In genomic region chr17:81237591-81238489, GRCh38 we compare ENCODE assay signal across 7 cellular contexts. TPM values are rescaled to one million over a fixed set of nuclear protein-coding genes. Genes with fewer than 3 reads are reported as not detected.
DNase-seq lines count a peak whose midpoint lies in the region; ATAC-seq, FAIRE-seq and TF ChIP-seq lines count a peak whose summit lies in the region.

No MANE protein-coding gene starts in this region.

- no peaks in the 10 kb centered on the region; the same call in 2 of the 3 replicates for H3K9me3 Mint-ChIP-seq in GM23338

- no peak for DNase-seq in GM23338 (ENCODE audit: low spot score)
- no peak for DNase-seq in SJSA1 (ENCODE audit: low read depth in 1 of 2, low spot score in 2 of 2)
- no peak for DNase-seq in D721Med (ENCODE audit: insufficient read length, low spot score)
- DNase-seq in DMS153 (lab: John Stamatoyannopoulos, UW), result no peak
- no peak for DNase-seq in UCSD-AML1 (lab: John Stamatoyannopoulos, UW; ENCODE audit: unreplicated experiment)

- H3K36me3 Mint-ChIP-seq in GM23338 (ENCODE audit: low read depth), result peaks cover 18% of the 10 kb centered on the region

- no peak overlapping the region for H2AFZ ChIP-seq in GM23338

- H3K9me3 ChIP-seq in SJSA1 (replicated peaks), result no peaks in the 10 kb centered on the region
- H3K9me3 ChIP-seq in gastroesophageal sphincter, result no peaks in the 10 kb centered on the region
- no peaks in the 10 kb centered on the region for H3K9me3 ChIP-seq in skeletal muscle tissue (ENCODE audit: control insufficient read depth in 3 of 3, low read length in 3 of 3)

- WGBS in gastroesophageal sphincter (ENCODE audit: low coverage in 1 of 2), 2 donors, result 38 to 84% methylated on average over 3 to 11 of the region's 36 CpGs

- ATAC-seq in GM23338 (no peak), gastroesophageal sphincter (no peak)

- no peak for TF ChIP-seq POLR2A in gastroesophageal sphincter (IDR thresholded peaks at IDR 0.05)

- TF ChIP-seq CTCF in GM23338 (conservative IDR thresholded peaks at IDR 0.05; ENCODE audit: low read depth in 2 of 2) (no peak), gastroesophageal sphincter (IDR thresholded peaks at IDR 0.05) (no peak), D721Med (IDR thresholded peaks at IDR 0.05; ENCODE audit: insufficient read depth, missing control alignments) (no peak)

- H3K27ac ChIP-seq in GM23338 (ENCODE audit: low read depth) (no peak overlapping the region), SJSA1 (no peak overlapping the region), gastroesophageal sphincter (peak overlapping the region in 1 of 4 donors; percentile 77), skeletal muscle tissue (ENCODE audit: low read depth, low read length) (no peak overlapping the region)

- H3K79me2 ChIP-seq in GM23338 (replicated peaks; ENCODE audit: insufficient read depth), result peaks cover 17% of the 10 kb centered on the region

- H4K20me1 ChIP-seq in GM23338 (replicated peaks; ENCODE audit: insufficient read depth), result no peaks in the 10 kb centered on the region; the same call in 1 of the 2 replicates

- peak overlapping the region; percentile 76 for H3K4me3 Mint-ChIP-seq in GM23338

- peaks cover 11% of the 10 kb centered on the region; the same call in 1 of the 2 replicates for H3F3A ChIP-seq in GM23338 (replicated peaks; ENCODE audit: low read depth)

- H3K27ac Mint-ChIP-seq in GM23338, result no peak overlapping the region

- FAIRE-seq in D721Med (lab: Jason Lieb, UNC), result no peak

- peak overlapping the region; percentile 96 for H3K4me3 ChIP-seq in GM23338
- H3K4me3 ChIP-seq in SJSA1, result peak overlapping the region; percentile 95
- H3K4me3 ChIP-seq in gastroesophageal sphincter, result peak overlapping the region; percentile 74 to 92
- H3K4me3 ChIP-seq in skeletal muscle tissue (ENCODE audit: low read length in 3 of 3), result peak overlapping the region; percentile 86 to 95 (median 91)

- H3K4me1 ChIP-seq in GM23338 (ENCODE audit: insufficient read depth), result no peaks in the 10 kb centered on the region; the same call in 1 of the 2 replicates
- peaks cover 16% of the 10 kb centered on the region for H3K4me1 ChIP-seq in SJSA1 (replicated peaks)
- H3K4me1 ChIP-seq in gastroesophageal sphincter, result peaks cover 0 to 65% (median 27%) of the 10 kb centered on the region in 3 donors
- H3K4me1 ChIP-seq in skeletal muscle tissue (ENCODE audit: control insufficient read depth in 3 of 3, insufficient read depth in 3 of 3, low read length in 3 of 3), result peaks cover 21 to 34% (median 28%) of the 10 kb centered on the region in 3 donors

- no peaks in the 10 kb centered on the region for H3K9me2 ChIP-seq in GM23338 (ENCODE audit: insufficient read depth)

- H3K27me3 ChIP-seq in GM23338 (ENCODE audit: insufficient read depth), result no peaks in the 10 kb centered on the region
- no peaks in the 10 kb centered on the region for H3K27me3 ChIP-seq in SJSA1 (replicated peaks)
- no peaks in the 10 kb centered on the region for H3K27me3 ChIP-seq in gastroesophageal sphincter
- no peaks in the 10 kb centered on the region for H3K27me3 ChIP-seq in skeletal muscle tissue (ENCODE audit: control insufficient read depth in 3 of 3, insufficient read depth in 3 of 3, low read length in 3 of 3)

- peak overlapping the region; percentile 85 to 92 (median 86) for H3K9ac ChIP-seq in skeletal muscle tissue (ENCODE audit: low read depth in 1 of 3, low read length in 3 of 3)

- no peak for TF ChIP-seq EP300 in gastroesophageal sphincter (IDR thresholded peaks at IDR 0.05)

- H3K4me1 Mint-ChIP-seq in GM23338, result peaks cover 23% of the 10 kb centered on the region

- H3K27me3 Mint-ChIP-seq in GM23338 (ENCODE audit: insufficient read depth, low read depth, poor library complexity), result peaks cover 13% of the 10 kb centered on the region

- no peaks in the 10 kb centered on the region for H3K36me3 ChIP-seq in GM23338 (ENCODE audit: insufficient read depth)
- H3K36me3 ChIP-seq in SJSA1, result peaks cover 51% of the 10 kb centered on the region
- H3K36me3 ChIP-seq in gastroesophageal sphincter, result peaks cover 0 to 53% of the 10 kb centered on the region in 2 donors
- H3K36me3 ChIP-seq in skeletal muscle tissue (ENCODE audit: control insufficient read depth in 3 of 3, insufficient read depth in 3 of 3, low read length in 3 of 3), result peaks cover 11 to 12% (median 11%) of the 10 kb centered on the region in 3 donors

- peak overlapping the region; percentile 92 for H3K4me2 ChIP-seq in GM23338

TF ChIP-seq in GM23338, 12 proteins besides CTCF, POLR2A, EP300 and RAD21 (continues in another document):
- TF ChIP-seq STAT1 (IDR thresholded peaks at IDR 0.05; ENCODE audit: unreplicated experiment) (no peak), ETS1 (IDR thresholded peaks at IDR 0.05) (no peak), EZH2 (IDR thresholded peaks at IDR 0.05; ENCODE audit: low read depth, unreplicated experiment) (no peak)

RNA-seq across cellular contexts. Expression of gene TEPSIN, which starts 1.0 kb away (rescaled TPM):
- total RNA-seq in GM23338 (2014; rRNA removed; shearing (Covaris generic)), result 25.3 and 37.5 TPM in 2 replicates
- polyA plus RNA-seq in GM23338 (2016; fragmentation: Nextera tagmentation; extraction: Ambion mirVana), result 4.4 and 5.5 TPM in 2 replicates
- 20.4 and 27.1 TPM in 2 replicates for total RNA-seq in SJSA1 (2014; rRNA removed; shearing (Covaris generic))
- total RNA-seq in gastroesophageal sphincter (10 to 100 TPM in 3 of 4 donors, 1 to 10 TPM in 1; 8.0 to 43.0 (median 23.5) TPM), skeletal muscle tissue (5.2 TPM)

RNA-seq across cellular contexts. Expression of gene NDUFAF8, which starts 1.3 kb away (rescaled TPM):
- total RNA-seq in GM23338 (2014; rRNA removed; shearing (Covaris generic)), result 17.9 and 21.5 TPM in 2 replicates
- 156 and 175 TPM in 2 replicates for polyA plus RNA-seq in GM23338 (2016; fragmentation: Nextera tagmentation; extraction: Ambion mirVana)
- total RNA-seq in SJSA1 (2014; rRNA removed; shearing (Covaris generic)), result 74.0 and 126 TPM in 2 replicates
- total RNA-seq in gastroesophageal sphincter, result 10 to 100 TPM; 16.9 to 38.4 (median 22.3) TPM
- total RNA-seq in skeletal muscle tissue, result 15.7 TPM

RNA-seq across cellular contexts. Expression of gene CEP131, which starts 15.1 kb away (rescaled TPM):
- total RNA-seq in GM23338 (2014; rRNA removed; shearing (Covaris generic)), result 29.0 and 35.5 TPM in 2 replicates
- 26.8 and 29.4 TPM in 2 replicates for polyA plus RNA-seq in GM23338 (2016; fragmentation: Nextera tagmentation; extraction: Ambion mirVana)
- total RNA-seq in SJSA1 (2014; rRNA removed; shearing (Covaris generic)), result 31.7 and 38.2 TPM in 2 replicates
- total RNA-seq in gastroesophageal sphincter (10 to 100 TPM in 1 of 4 donors, 1 to 10 TPM in 3; 4.4 to 12.0 (median 6.4) TPM), skeletal muscle tissue (10.4 TPM)

RNA-seq across cellular contexts. Expression of gene SLC38A10, which starts 57.3 kb away (rescaled TPM):
- 51.7 and 55.8 TPM in 2 replicates for total RNA-seq in GM23338 (2014; rRNA removed; shearing (Covaris generic))
- 17.1 and 18.3 TPM in 2 replicates for polyA plus RNA-seq in GM23338 (2016; fragmentation: Nextera tagmentation; extraction: Ambion mirVana)
- total RNA-seq in SJSA1 (2014; rRNA removed; shearing (Covaris generic)), result 81.4 and 109 TPM in 2 replicates
- 10 to 100 TPM; 70.5 to 99.6 (median 81.8) TPM for total RNA-seq in gastroesophageal sphincter
- total RNA-seq in skeletal muscle tissue, result 26.1 TPM
